Comparison of ENCODE assay signal across 10 cellular contexts in the genomic region with DNA sequence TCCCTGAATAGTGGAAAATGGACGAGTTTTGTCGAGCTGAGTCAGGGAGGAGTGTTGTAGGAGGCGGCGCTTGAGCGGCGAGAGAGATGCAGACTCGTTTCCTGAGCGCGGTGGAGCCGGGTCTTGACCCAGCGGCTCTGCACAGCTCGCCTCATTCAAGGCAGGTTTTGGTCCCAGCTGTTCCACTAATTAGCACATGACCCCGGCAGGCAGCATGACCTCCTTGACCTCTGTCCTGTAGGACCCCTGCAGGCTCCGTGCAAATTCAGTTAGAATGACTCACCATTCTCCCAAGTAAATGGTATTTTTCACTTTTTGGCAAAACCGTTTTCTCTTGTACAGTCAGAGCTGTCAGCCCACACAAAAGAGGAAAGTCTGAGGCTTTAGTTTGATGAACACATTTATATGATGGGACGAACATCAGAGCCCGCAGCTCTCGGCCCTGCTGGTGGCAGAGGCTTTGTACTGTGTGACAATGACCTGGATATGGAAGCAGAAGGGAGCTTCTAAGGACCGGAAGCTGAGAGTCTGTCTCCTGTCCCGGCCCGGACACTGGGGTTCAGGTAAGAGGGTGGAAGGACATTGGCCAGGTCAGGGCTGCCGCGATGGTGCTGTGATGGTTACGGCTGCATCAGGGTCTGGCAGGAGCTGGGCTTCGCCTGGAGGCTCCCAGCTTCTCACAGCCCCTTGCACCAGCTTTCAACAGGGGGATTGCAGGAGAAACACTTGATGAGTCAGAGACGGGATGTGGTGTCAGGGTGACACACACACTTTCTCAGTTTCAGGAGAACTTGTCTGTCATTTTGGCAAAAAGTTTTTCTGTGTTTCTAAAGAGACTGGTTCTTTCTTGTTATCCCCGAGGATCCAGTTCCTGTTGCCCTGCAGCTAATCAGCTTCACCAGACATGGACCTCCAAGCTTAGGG. TPM values are rescaled to one million over a fixed set of nuclear protein-coding genes. Genes with fewer than 3 reads are reported as not detected.
DNase-seq lines count a peak whose midpoint lies in the region; ATAC-seq, FAIRE-seq and TF ChIP-seq lines count a peak whose summit lies in the region.
"Had no signal": no experiment of that assay in that cellular context is flagged by ENCODE, and none has a peak within 500 bp of the region (broad histone marks: within the 10 kb centered on the region; RNA-seq: fewer than 3 reads in every experiment).

No MANE protein-coding gene starts in this region.

- peaks cover 0 to 5% (median 0%) of the 10 kb centered on the region in 4 experiments; a peak in 1 of 7 replicates for H3K27me3 ChIP-seq in H1 (replicated peaks in 1 of 4; ENCODE audit: control insufficient read depth in 3 of 4, extremely low read depth in 1 of 4, insufficient read depth in 3 of 4, low read length in 3 of 4)

- H3K14ac ChIP-seq in H1 (ENCODE audit: insufficient read length), result no peak overlapping the region

- no peak overlapping the region for H4K5ac ChIP-seq in H1 (ENCODE audit: insufficient read length, low read depth, low read length)

- CTCF ChIA-PET in activated CD4-positive, alpha-beta T cell treated with anti-CD3 and anti-CD28 coated beads for 36 hours (lab: Charles Lee), result interaction anchor here (0.7 to 0.9 kb wide), 2 partner anchors 21 to 312 kb away, joined by 3 read pairs; no protein-coding TSS in a partner anchor
- CTCF ChIA-PET in H1 (lab: Charles Lee; ENCODE audit: partially characterized antibody), result interaction anchor here (0.9 to 2.7 kb wide), 8 partner anchors 8 to 349 kb away, joined by 3 to 12 read pairs (median 3); a partner anchor contains a TSS

- H3K27ac Mint-ChIP-seq in activated CD4-positive, alpha-beta T cell treated with anti-CD3 and anti-CD28 coated beads for 36 hours, result peak overlapping the region; percentile 89

- peaks cover 13% of the 10 kb centered on the region for H3K27me3 Mint-ChIP-seq in activated CD4-positive, alpha-beta T cell treated with anti-CD3 and anti-CD28 coated beads for 36 hours

- no peak overlapping the region for H4K91ac ChIP-seq in H1 (replicated peaks; ENCODE audit: insufficient read length, low read length)

- intact Hi-C loops in activated CD4-positive, alpha-beta T cell treated with anti-CD3 and anti-CD28 coated beads for 36 hours (cut with DNase I, micrococcal nuclease), result loop anchor here in 1 of 2 experiments (2.0 to 5.0 kb wide), 2 partner anchors 140 to 359 kb away; a partner anchor contains a TSS
- intact Hi-C loops in cardiac septum (cut with DNase I), result no loop called here

- no peak overlapping the region for H3K4me3 ChIP-seq in H1 (ENCODE audit: extremely low read depth in 1 of 4, insufficient read depth in 2 of 4, low read depth in 3 of 4, low read length in 4 of 4)

- no peak overlapping the region for H2AFZ ChIP-seq in H1 (ENCODE audit: low read length)

- H3K23ac ChIP-seq in H1 (ENCODE audit: insufficient read length), result no peak overlapping the region

- no peak overlapping the region for H3K4ac ChIP-seq in H1 (replicated peaks; ENCODE audit: insufficient read length, low read depth, low read length)

- no peak overlapping the region for H3K56ac ChIP-seq in H1 (replicated peaks; ENCODE audit: insufficient read length, low read depth, low read length)

- H3K4me3 Mint-ChIP-seq in activated CD4-positive, alpha-beta T cell treated with anti-CD3 and anti-CD28 coated beads for 36 hours, result peak overlapping the region; percentile 75

- no peak for TF ChIP-seq RAD21 in H1 (IDR thresholded peaks at IDR 0.05 in 1 of 2, conservative IDR thresholded peaks at IDR 0.05 in 1 of 2; ENCODE audit: low read depth in 2 of 2, low read length in 2 of 2)

- no peak for TF ChIP-seq CTCF in H1 (IDR thresholded peaks at IDR 0.05; ENCODE audit: control extremely low read depth in 1 of 3, insufficient read depth in 1 of 3, low read depth in 1 of 3, low read length in 3 of 3)

- no peak overlapping the region for H2BK15ac ChIP-seq in H1 (ENCODE audit: low read length)

- peaks cover 5% of the 10 kb centered on the region for H3K36me3 Mint-ChIP-seq in activated CD4-positive, alpha-beta T cell treated with anti-CD3 and anti-CD28 coated beads for 36 hours (ENCODE audit: low read depth)

- H3K9me3 Mint-ChIP-seq in activated CD4-positive, alpha-beta T cell treated with anti-CD3 and anti-CD28 coated beads for 36 hours (ENCODE audit: low read depth), result peaks cover 5% of the 10 kb centered on the region

- POLR2A ChIA-PET in activated CD4-positive, alpha-beta T cell treated with anti-CD3 and anti-CD28 coated beads for 36 hours (lab: Charles Lee), result no interaction called here
- POLR2A ChIA-PET in H1 (lab: Charles Lee; ENCODE audit: partially characterized antibody), result no interaction called here

- no peak overlapping the region for H3K4me2 ChIP-seq in H1 (ENCODE audit: insufficient read depth in 1 of 2, low read depth in 2 of 2, low read length in 2 of 2)

- no peak overlapping the region for H2BK5ac ChIP-seq in H1 (ENCODE audit: low read depth, low read length)

- H3K23me2 ChIP-seq in H1 (ENCODE audit: low read depth, low read length), result peaks cover 6% of the 10 kb centered on the region; the same call in 1 of the 2 replicates

- DNase-seq in activated CD4-positive, alpha-beta T cell treated with anti-CD3 and anti-CD28 coated beads for 36 hours, result peak; percentile 63
- DNase-seq in activated CD4-positive, alpha-beta T cell treated with anti-CD3 and anti-CD28 coated beads, Interleukin-2, amount 50 U/mL, for 1 hour, result no peak
- DNase-seq in RPMI7951 (ENCODE audit: low read depth) (peak; percentile 89), H1 (ENCODE audit: low read depth in 1 of 2, low spot score in 2 of 2) (no peak), putamen (ENCODE audit: low spot score) (no peak), cardiac septum (ENCODE audit: low spot score) (no peak)
- peak in 2 of 3 experiments; percentile 18 to 21 for DNase-seq in stimulated activated CD4-positive, alpha-beta T cell treated with anti-CD3 and anti-CD28 coated beads, TNF-alpha, amount 100 ng/mL, for 24 hours (ENCODE audit: low read depth in 3 of 3)
- DNase-seq: ACHN had no signal

- no peak for TF ChIP-seq EP300 in H1 (IDR thresholded peaks at IDR 0.05; ENCODE audit: borderline replicate concordance in 1 of 2, low read depth in 2 of 2, low read length in 2 of 2)

- no peak overlapping the region for H2BK120ac ChIP-seq in H1 (replicated peaks; ENCODE audit: low read depth, low read length)

- H3K36me3 ChIP-seq in H1 (ENCODE audit: control insufficient read depth in 2 of 4, insufficient read depth in 4 of 4, low read length in 3 of 4), result no peaks in the 10 kb centered on the region

- 84% methylated on average over 27 of the region's 27 CpGs; no CpG with 5 or more reads in 1 of the 2 experiments for WGBS in H1 (ENCODE audit: extremely low coverage in 1 of 2, insufficient coverage in 1 of 2, insufficient read length in 1 of 2, insufficient replicate concordance in 2 of 2, low coverage in 1 of 2, low lambda C conversion rate in 2 of 2, missing lambda C conversion rate in 1 of 2), 2 experiments

- no peaks in the 10 kb centered on the region; a peak in 1 of 4 replicates for H3K9me3 ChIP-seq in H1 (ENCODE audit: insufficient read depth in 2 of 2, low read depth in 1 of 2, low read length in 1 of 2)

- H2BK12ac ChIP-seq in H1 (ENCODE audit: low read depth, low read length), result 0 out of 2 replicates have a peak overlapping the region, but pooled peaks have one; percentile 27

- H3K18ac ChIP-seq in H1 (ENCODE audit: extremely low read depth, low read length), result no peak overlapping the region

- ATAC-seq in activated CD4-positive, alpha-beta T cell treated with anti-CD3 and anti-CD28 coated beads for 36 hours, result peak; percentile 83
- ATAC-seq in HG03095 (IDR thresholded peaks at IDR 0.05; ENCODE audit: unreplicated experiment), result no peak

- H3K4me1 Mint-ChIP-seq in activated CD4-positive, alpha-beta T cell treated with anti-CD3 and anti-CD28 coated beads for 36 hours, result peaks cover 24% of the 10 kb centered on the region

- H2BK20ac ChIP-seq in H1 (ENCODE audit: low read length), result no peak overlapping the region

- no peak overlapping the region for H3K9ac ChIP-seq in H1 (replicated peaks in 1 of 4; ENCODE audit: extremely low read depth in 1 of 4, low read depth in 3 of 4, low read length in 3 of 4)

- FAIRE-seq in H1 (lab: Jason Lieb, UNC), result no peak

- no peaks in the 10 kb centered on the region for H3K79me1 ChIP-seq in H1 (ENCODE audit: low read depth, low read length)

- no peaks in the 10 kb centered on the region for H3K79me2 ChIP-seq in H1 (ENCODE audit: control insufficient read depth in 1 of 2, insufficient read depth in 2 of 2, low read length in 2 of 2)

- no peak overlapping the region for H3K27ac ChIP-seq in H1 (ENCODE audit: low read depth, low read length)
- H3K27ac ChIP-seq: VCaP had no signal

- no peak overlapping the region for H2AK5ac ChIP-seq in H1 (ENCODE audit: low read depth, low read length)

- no peak for TF ChIP-seq POLR2A in H1 (IDR thresholded peaks at IDR 0.05; ENCODE audit: control extremely low read depth in 1 of 2, low read depth in 2 of 2, low read length in 2 of 2)

- H3K4me1 ChIP-seq in H1 (replicated peaks in 1 of 4; ENCODE audit: control insufficient read depth in 3 of 4, insufficient read depth in 4 of 4, low read length in 3 of 4), result peaks cover 0 to 8% (median 5%) of the 10 kb centered on the region in 4 experiments; a peak in 5 of 7 replicates

- H4K20me1 ChIP-seq in H1 (replicated peaks in 1 of 2; ENCODE audit: control insufficient read depth in 1 of 2, insufficient read depth in 2 of 2, low read length in 2 of 2), result peaks cover 0 to 7% of the 10 kb centered on the region in 2 experiments

- H4K8ac ChIP-seq in H1 (ENCODE audit: extremely low read depth, insufficient read depth, low read length), result no peak overlapping the region

RNA-seq across cellular contexts. Expression of a gene that starts 29.9 kb away (rescaled TPM):
- total RNA-seq in activated CD4-positive, alpha-beta T cell treated with anti-CD3 and anti-CD28 coated beads for 36 hours, result not detected
- not detected in 2 replicates for total RNA-seq in RPMI7951 (2014; rRNA removed; shearing (Covaris generic))
- 10.4 and 11.5 TPM in 2 replicates for total RNA-seq in H1 (2021; fragmentation: NEBNext Ultra II Directional; extraction: Animal tissue kit (Norgen Biotek cat#: 25700))
- 4.3 and 4.6 TPM in 2 replicates for polyA plus RNA-seq in H1 (2011; rRNA removed)
- 5.4 TPM for polyA plus RNA-seq in H1 (2011; cell fraction: cytosol; rRNA removed)
- polyA plus RNA-seq in H1 (2011; cell fraction: nucleus; rRNA removed), result 7.2 TPM
- polyA plus RNA-seq in H1 (2012, experiment 1 of 2), result 4.5 to 6.0 TPM (median 4.9 TPM) in 4 replicates
- polyA plus RNA-seq in H1 (2012, experiment 2 of 2), result 2.0 TPM
- 11.7 TPM for polyA plus RNA-seq in H1 (2013, experiment 1 of 2)
- 12.0 TPM for polyA plus RNA-seq in H1 (2013, experiment 2 of 2)
- 2.8 and 4.6 TPM in 2 replicates for polyA minus RNA-seq in H1 (2011; rRNA and poly(A)+ RNA removed)
- polyA minus RNA-seq in H1 (2011; cell fraction: cytosol; rRNA and poly(A)+ RNA removed), result 6.0 TPM
- 7.4 TPM for polyA minus RNA-seq in H1 (2011; cell fraction: nucleus; rRNA and poly(A)+ RNA removed)
- 2.7 TPM for total RNA-seq in cardiac septum

RNA-seq across cellular contexts. Expression of a gene that starts 53.0 kb away (rescaled TPM):
- 100 to 1,000 TPM; 136 to 139 TPM for total RNA-seq in activated CD4-positive, alpha-beta T cell treated with anti-CD3 and anti-CD28 coated beads for 36 hours
- total RNA-seq in RPMI7951 (2014; rRNA removed; shearing (Covaris generic)), result 185 and 206 TPM in 2 replicates
- total RNA-seq in H1 (2021; fragmentation: NEBNext Ultra II Directional; extraction: Animal tissue kit (Norgen Biotek cat#: 25700)), result 150 and 155 TPM in 2 replicates
- 78.7 and 115 TPM in 2 replicates for polyA plus RNA-seq in H1 (2011; rRNA removed)
- polyA plus RNA-seq in H1 (2011; cell fraction: cytosol; rRNA removed), result 169 TPM
- polyA plus RNA-seq in H1 (2011; cell fraction: nucleus; rRNA removed), result 96.8 TPM
- 165 to 214 TPM (median 182 TPM) in 4 replicates for polyA plus RNA-seq in H1 (2012, experiment 1 of 2)
- polyA plus RNA-seq in H1 (2012, experiment 2 of 2), result 60.1 TPM
- polyA plus RNA-seq in H1 (2013, experiment 1 of 2), result 107 TPM
- 106 TPM for polyA plus RNA-seq in H1 (2013, experiment 2 of 2)
- 107 and 121 TPM in 2 replicates for polyA minus RNA-seq in H1 (2011; rRNA and poly(A)+ RNA removed)
- polyA minus RNA-seq in H1 (2011; cell fraction: cytosol; rRNA and poly(A)+ RNA removed), result 83.2 TPM
- polyA minus RNA-seq in H1 (2011; cell fraction: nucleus; rRNA and poly(A)+ RNA removed), result 78.8 TPM
- 64.6 TPM for total RNA-seq in cardiac septum

RNA-seq across cellular contexts. Expression of a gene that starts 53.9 kb away (rescaled TPM):
- total RNA-seq in activated CD4-positive, alpha-beta T cell treated with anti-CD3 and anti-CD28 coated beads for 36 hours, result 10 to 100 TPM; 17.7 to 18.1 TPM
- total RNA-seq in RPMI7951 (2014; rRNA removed; shearing (Covaris generic)), result 12.7 and 18.1 TPM in 2 replicates
- total RNA-seq in H1 (2021; fragmentation: NEBNext Ultra II Directional; extraction: Animal tissue kit (Norgen Biotek cat#: 25700)), result 31.4 and 37.2 TPM in 2 replicates
- 12.9 and 13.6 TPM in 2 replicates for polyA plus RNA-seq in H1 (2011; rRNA removed)
- 22.5 TPM for polyA plus RNA-seq in H1 (2011; cell fraction: cytosol; rRNA removed)
- polyA plus RNA-seq in H1 (2011; cell fraction: nucleus; rRNA removed), result 28.4 TPM
- 24.6 to 32.5 TPM (median 25.7 TPM) in 4 replicates for polyA plus RNA-seq in H1 (2012, experiment 1 of 2)
- polyA plus RNA-seq in H1 (2012, experiment 2 of 2), result 5.9 TPM
- 27.9 TPM for polyA plus RNA-seq in H1 (2013, experiment 1 of 2)
- polyA plus RNA-seq in H1 (2013, experiment 2 of 2), result 26.7 TPM
- 18.9 and 19.0 TPM in 2 replicates for polyA minus RNA-seq in H1 (2011; rRNA and poly(A)+ RNA removed)
- 15.1 TPM for polyA minus RNA-seq in H1 (2011; cell fraction: cytosol; rRNA and poly(A)+ RNA removed)
- 44.6 TPM for polyA minus RNA-seq in H1 (2011; cell fraction: nucleus; rRNA and poly(A)+ RNA removed)
- total RNA-seq in cardiac septum, result 12.9 TPM

Comparison
In these comparisons a context has a peak if more than half of its experiments do, and no peak if none do; other contexts are left out.
1. DNase-seq: peak in activated CD4-positive, alpha-beta T cell treated with anti-CD3 and anti-CD28 coated beads for 36 hours (single experiment), RPMI7951 (single experiment) and stimulated activated CD4-positive, alpha-beta T cell treated with anti-CD3 and anti-CD28 coated beads, TNF-alpha, amount 100 ng/mL, for 24 hours (2 of 3); none in activated CD4-positive, alpha-beta T cell treated with anti-CD3 and anti-CD28 coated beads, Interleukin-2, amount 50 U/mL, for 1 hour (single experiment), H1 (0 of 2), putamen (single experiment) and cardiac septum (single experiment).